In genomic region chr2:11187083-11187619, GRCh38 we compare ENCODE assay signal across 14 cellular contexts. TPM values are rescaled to one million over a fixed set of nuclear protein-coding genes. Genes with fewer than 3 reads are reported as not detected.
DNase-seq lines count a peak whose midpoint lies in the region; ATAC-seq and TF ChIP-seq lines count a peak whose summit lies in the region.
"Had no signal": no experiment of that assay in that cellular context is flagged by ENCODE, and none has a peak within 500 bp of the region (broad histone marks: within the 10 kb centered on the region; RNA-seq: fewer than 3 reads in every experiment).

No MANE protein-coding gene starts in this region.

- DNase-seq in ELR (ENCODE audit: low read depth) (peak; percentile 79), RPMI7951 (ENCODE audit: low read depth) (peak; percentile 76), epithelial cell of esophagus (ENCODE audit: low read depth) (peak; percentile 55), pulmonary artery endothelial cell (ENCODE audit: low read depth, low spot score) (peak; percentile 45), type B pancreatic cell (ENCODE audit: extremely low spot score, unreplicated experiment) (no peak), OCI-M2 (lab: John Stamatoyannopoulos, UW; ENCODE audit: unreplicated experiment) (no peak)
- no peak for DNase-seq in activated CD4-positive, alpha-beta T cell treated with anti-CD3 and anti-CD28 coated beads, Interleukin-2, amount 10 ng/mL, durations not matched to agents 7 days and 5 days
- DNase-seq: activated CD4-positive, alpha-beta memory T cell treated with anti-CD3 and anti-CD28 coated beads for 36 hours; activated naive CD4-positive, alpha-beta T cell; Calu3; stimulated activated CD4-positive, alpha-beta T cell treated with anti-CD3 and anti-CD28 coated beads, Interleukin-4, amount 100 ng/mL, for 1 hour; stimulated activated naive CD8-positive, alpha-beta T cell treated with anti-CD3 and anti-CD28 coated beads, Interleukin-15, amount 100 ng/mL, for 72 hours had no signal

- TF ChIP-seq CTCF in epithelial cell of esophagus (IDR thresholded peaks at IDR 0.05; ENCODE audit: insufficient read depth, low read depth, low read length, missing control alignments) (no peak), type B pancreatic cell (conservative IDR thresholded peaks at IDR 0.05) (no peak)

- ATAC-seq in HG02588 (IDR thresholded peaks at IDR 0.05; ENCODE audit: unreplicated experiment): no peak
- ATAC-seq: stimulated activated naive CD8-positive, alpha-beta T cell treated with anti-CD3 and anti-CD28 coated beads, Interleukin-15, amount 100 ng/mL, for 72 hours had no signal

- H3K36me3 Mint-ChIP-seq in type B pancreatic cell: peaks cover 20% of the 10 kb centered on the region
- H3K36me3 Mint-ChIP-seq in activated CD4-positive, alpha-beta T cell treated with anti-CD3 and anti-CD28 coated beads, Interleukin-2, amount 10 ng/mL, durations not matched to agents 7 days and 5 days (ENCODE audit: low read depth): peaks cover 9% of the 10 kb centered on the region

- no peaks in the 10 kb centered on the region for H3K27me3 Mint-ChIP-seq in type B pancreatic cell
- no peaks in the 10 kb centered on the region for H3K27me3 Mint-ChIP-seq in activated CD4-positive, alpha-beta T cell treated with anti-CD3 and anti-CD28 coated beads, Interleukin-2, amount 10 ng/mL, durations not matched to agents 7 days and 5 days
- H3K27me3 Mint-ChIP-seq: activated CD4-positive, alpha-beta memory T cell treated with anti-CD3 and anti-CD28 coated beads for 36 hours; progenitor cell of endocrine pancreas; stimulated activated naive CD8-positive, alpha-beta T cell treated with anti-CD3 and anti-CD28 coated beads, Interleukin-15, amount 100 ng/mL, for 72 hours had no signal

- H3K9me3 Mint-ChIP-seq in type B pancreatic cell: no peaks in the 10 kb centered on the region
- H3K9me3 Mint-ChIP-seq in activated CD4-positive, alpha-beta T cell treated with anti-CD3 and anti-CD28 coated beads, Interleukin-2, amount 10 ng/mL, durations not matched to agents 7 days and 5 days: no peaks in the 10 kb centered on the region
- H3K9me3 Mint-ChIP-seq: activated CD4-positive, alpha-beta memory T cell treated with anti-CD3 and anti-CD28 coated beads for 36 hours; stimulated activated naive CD8-positive, alpha-beta T cell treated with anti-CD3 and anti-CD28 coated beads, Interleukin-15, amount 100 ng/mL, for 72 hours had no signal

- H3K27ac Mint-ChIP-seq in type B pancreatic cell: no peak overlapping the region
- no peak overlapping the region for H3K27ac Mint-ChIP-seq in activated CD4-positive, alpha-beta T cell treated with anti-CD3 and anti-CD28 coated beads, Interleukin-2, amount 10 ng/mL, durations not matched to agents 7 days and 5 days
- H3K27ac Mint-ChIP-seq: activated CD4-positive, alpha-beta memory T cell treated with anti-CD3 and anti-CD28 coated beads for 36 hours; progenitor cell of endocrine pancreas had no signal

- no peaks in the 10 kb centered on the region for H3K4me1 Mint-ChIP-seq in type B pancreatic cell (ENCODE audit: unreplicated experiment)
- no peaks in the 10 kb centered on the region for H3K4me1 Mint-ChIP-seq in activated CD4-positive, alpha-beta T cell treated with anti-CD3 and anti-CD28 coated beads, Interleukin-2, amount 10 ng/mL, durations not matched to agents 7 days and 5 days
- H3K4me1 Mint-ChIP-seq: stimulated activated naive CD8-positive, alpha-beta T cell treated with anti-CD3 and anti-CD28 coated beads, Interleukin-15, amount 100 ng/mL, for 72 hours had no signal

- CTCF ChIA-PET in activated CD4-positive, alpha-beta T cell treated with anti-CD3 and anti-CD28 coated beads, Interleukin-2, amount 10 ng/mL, durations not matched to agents 7 days and 5 days (lab: Charles Lee): interaction anchor here (0.6 to 0.7 kb wide), 3 partner anchors 11 to 419 kb away, joined by 3 to 4 read pairs (median 4); no protein-coding TSS in a partner anchor

- no peak overlapping the region for H3K4me3 ChIP-seq in epithelial cell of esophagus (ENCODE audit: low read length)

- POLR2A ChIA-PET in activated CD4-positive, alpha-beta T cell treated with anti-CD3 and anti-CD28 coated beads, Interleukin-2, amount 10 ng/mL, durations not matched to agents 7 days and 5 days (lab: Charles Lee): no interaction called here

- no peak overlapping the region for H3K4me3 Mint-ChIP-seq in type B pancreatic cell
- no peak overlapping the region for H3K4me3 Mint-ChIP-seq in activated CD4-positive, alpha-beta T cell treated with anti-CD3 and anti-CD28 coated beads, Interleukin-2, amount 10 ng/mL, durations not matched to agents 7 days and 5 days
- H3K4me3 Mint-ChIP-seq: activated CD4-positive, alpha-beta memory T cell treated with anti-CD3 and anti-CD28 coated beads for 36 hours; stimulated activated naive CD8-positive, alpha-beta T cell treated with anti-CD3 and anti-CD28 coated beads, Interleukin-15, amount 100 ng/mL, for 72 hours had no signal

RNA-seq across cellular contexts. Expression of gene SLC66A3, which starts 31.9 kb away (rescaled TPM):
- 34.5 and 41.3 TPM in 2 replicates for total RNA-seq in RPMI7951 (2014; rRNA removed; shearing (Covaris generic))
- total RNA-seq in pulmonary artery endothelial cell (21.3 and 29.9 TPM in 2 replicates), type B pancreatic cell (ENCODE audit: low replicate concordance) (6.3 and 6.5 TPM in 2 replicates)
- 10 to 100 TPM; 21.6 to 23.4 TPM for total RNA-seq in activated CD4-positive, alpha-beta T cell treated with anti-CD3 and anti-CD28 coated beads, Interleukin-2, amount 10 ng/mL, durations not matched to agents 7 days and 5 days

Comparison
In these comparisons a context has a peak if more than half of its experiments do, and no peak if none do; other contexts are left out.
1. DNase-seq: peak in ELR (single experiment), RPMI7951 (single experiment), epithelial cell of esophagus (single experiment) and pulmonary artery endothelial cell (single experiment); none in type B pancreatic cell (single experiment), OCI-M2 (single experiment) and activated CD4-positive, alpha-beta T cell treated with anti-CD3 and anti-CD28 coated beads, Interleukin-2, amount 10 ng/mL, durations not matched to agents 7 days and 5 days (single experiment).